In the genomic region with DNA sequence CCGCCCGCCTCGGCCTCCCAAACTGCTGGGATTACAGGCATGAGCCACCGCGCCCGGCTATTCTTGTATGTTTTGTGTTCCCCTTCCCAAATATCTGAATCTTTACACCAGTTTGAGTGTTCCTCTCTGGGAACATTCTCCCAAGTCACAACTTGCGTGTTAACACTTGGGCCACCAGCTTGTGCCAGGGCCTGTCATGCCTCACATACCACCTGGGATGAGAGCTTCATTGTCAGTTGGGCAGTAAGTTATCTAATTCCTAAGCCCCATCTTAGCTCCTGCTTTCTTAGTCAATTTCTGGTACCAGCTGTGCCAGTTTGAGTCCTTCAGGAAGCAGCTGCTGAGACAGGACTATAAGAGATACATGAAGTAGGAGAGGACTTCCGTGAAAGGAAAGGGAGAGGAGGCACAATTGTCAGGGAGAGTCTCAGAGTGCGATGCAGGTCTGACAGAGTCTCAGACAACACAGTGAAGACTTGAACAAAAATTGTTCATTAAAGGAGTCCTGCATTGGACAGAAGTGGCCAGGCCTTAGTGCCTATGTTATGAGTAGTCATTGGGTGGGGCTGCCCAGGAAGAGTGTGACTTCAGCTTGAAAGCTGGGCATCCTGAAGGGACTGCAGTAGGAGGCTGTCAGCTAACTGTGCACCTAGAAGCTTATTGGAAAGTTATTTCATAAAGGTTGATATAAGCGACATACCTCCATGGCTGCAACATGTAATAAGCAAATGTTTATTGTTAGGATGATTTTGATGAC, we compare ENCODE assay signal across 1 cellular context.
TF ChIP-seq lines count a peak whose summit lies in the region.

No MANE protein-coding gene starts in this region.

TF ChIP-seq in WTC11, 78 proteins besides CTCF, POLR2A, EP300 and RAD21 (continued from another document):
- TF ChIP-seq, protein P1, sequence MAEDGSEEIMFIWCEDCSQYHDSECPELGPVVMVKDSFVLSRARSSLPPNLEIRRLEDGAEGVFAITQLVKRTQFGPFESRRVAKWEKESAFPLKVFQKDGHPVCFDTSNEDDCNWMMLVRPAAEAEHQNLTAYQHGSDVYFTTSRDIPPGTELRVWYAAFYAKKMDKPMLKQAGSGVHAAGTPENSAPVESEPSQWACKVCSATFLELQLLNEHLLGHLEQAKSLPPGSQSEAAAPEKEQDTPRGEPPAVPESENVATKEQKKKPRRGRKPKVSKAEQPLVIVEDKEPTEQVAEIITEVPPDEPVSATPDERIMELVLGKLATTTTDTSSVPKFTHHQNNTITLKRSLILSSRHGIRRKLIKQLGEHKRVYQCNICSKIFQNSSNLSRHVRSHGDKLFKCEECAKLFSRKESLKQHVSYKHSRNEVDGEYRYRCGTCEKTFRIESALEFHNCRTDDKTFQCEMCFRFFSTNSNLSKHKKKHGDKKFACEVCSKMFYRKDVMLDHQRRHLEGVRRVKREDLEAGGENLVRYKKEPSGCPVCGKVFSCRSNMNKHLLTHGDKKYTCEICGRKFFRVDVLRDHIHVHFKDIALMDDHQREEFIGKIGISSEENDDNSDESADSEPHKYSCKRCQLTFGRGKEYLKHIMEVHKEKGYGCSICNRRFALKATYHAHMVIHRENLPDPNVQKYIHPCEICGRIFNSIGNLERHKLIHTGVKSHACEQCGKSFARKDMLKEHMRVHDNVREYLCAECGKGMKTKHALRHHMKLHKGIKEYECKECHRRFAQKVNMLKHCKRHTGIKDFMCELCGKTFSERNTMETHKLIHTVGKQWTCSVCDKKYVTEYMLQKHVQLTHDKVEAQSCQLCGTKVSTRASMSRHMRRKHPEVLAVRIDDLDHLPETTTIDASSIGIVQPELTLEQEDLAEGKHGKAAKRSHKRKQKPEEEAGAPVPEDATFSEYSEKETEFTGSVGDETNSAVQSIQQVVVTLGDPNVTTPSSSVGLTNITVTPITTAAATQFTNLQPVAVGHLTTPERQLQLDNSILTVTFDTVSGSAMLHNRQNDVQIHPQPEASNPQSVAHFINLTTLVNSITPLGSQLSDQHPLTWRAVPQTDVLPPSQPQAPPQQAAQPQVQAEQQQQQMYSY (CRISPR knock-in tag; IDR thresholded peaks at IDR 0.05): no peak
- TF ChIP-seq, protein P2, sequence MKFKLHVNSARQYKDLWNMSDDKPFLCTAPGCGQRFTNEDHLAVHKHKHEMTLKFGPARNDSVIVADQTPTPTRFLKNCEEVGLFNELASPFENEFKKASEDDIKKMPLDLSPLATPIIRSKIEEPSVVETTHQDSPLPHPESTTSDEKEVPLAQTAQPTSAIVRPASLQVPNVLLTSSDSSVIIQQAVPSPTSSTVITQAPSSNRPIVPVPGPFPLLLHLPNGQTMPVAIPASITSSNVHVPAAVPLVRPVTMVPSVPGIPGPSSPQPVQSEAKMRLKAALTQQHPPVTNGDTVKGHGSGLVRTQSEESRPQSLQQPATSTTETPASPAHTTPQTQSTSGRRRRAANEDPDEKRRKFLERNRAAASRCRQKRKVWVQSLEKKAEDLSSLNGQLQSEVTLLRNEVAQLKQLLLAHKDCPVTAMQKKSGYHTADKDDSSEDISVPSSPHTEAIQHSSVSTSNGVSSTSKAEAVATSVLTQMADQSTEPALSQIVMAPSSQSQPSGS (CRISPR knock-in tag; IDR thresholded peaks at IDR 0.05; ENCODE audit: borderline replicate concordance, low read depth): no peak
- TF ChIP-seq RELA (CRISPR knock-in tag; IDR thresholded peaks at IDR 0.05; ENCODE audit: borderline replicate concordance) (no peak), SMAD4 (CRISPR knock-in tag; IDR thresholded peaks at IDR 0.05) (no peak)
